13 cellular contexts compared by ENCODE assay signal in the genomic region with DNA sequence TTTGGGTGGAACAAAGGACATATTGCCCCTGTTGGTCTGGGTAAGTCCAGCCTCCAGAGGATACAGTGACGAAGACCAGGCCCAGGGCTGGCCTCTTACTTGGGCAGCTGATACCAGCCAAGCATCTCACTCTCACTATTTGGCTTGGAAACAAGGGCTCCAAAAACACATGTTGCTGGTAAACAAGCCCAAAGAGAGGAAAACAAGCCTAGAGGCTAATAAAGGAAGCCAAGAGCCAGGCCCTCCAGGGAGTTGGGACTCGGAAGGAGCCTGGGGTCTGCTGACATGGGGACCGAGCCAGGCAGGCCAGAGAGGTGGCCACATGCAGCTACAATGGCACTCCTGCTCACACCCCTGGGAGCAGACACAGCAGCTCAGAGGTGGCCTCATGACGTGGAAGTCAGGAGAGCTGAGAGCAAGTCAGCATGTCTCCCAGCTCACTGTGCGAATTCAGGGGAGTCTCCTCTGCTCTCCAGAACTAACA. TPM values are rescaled to one million over a fixed set of nuclear protein-coding genes. Genes with fewer than 3 reads are reported as not detected.
DNase-seq lines count a peak whose midpoint lies in the region; ATAC-seq and TF ChIP-seq lines count a peak whose summit lies in the region.
"Had no signal": no experiment of that assay in that cellular context is flagged by ENCODE, and none has a peak within 500 bp of the region (broad histone marks: within the 10 kb centered on the region; RNA-seq: fewer than 3 reads in every experiment).

No MANE protein-coding gene starts in this region.

- H3K36me3 ChIP-seq in ascending aorta: peaks cover 4% of the 10 kb centered on the region in 2 donors
- peaks cover 0 to 34% (median 12%) of the 10 kb centered on the region in 9 donors for H3K36me3 ChIP-seq in heart left ventricle
- H3K36me3 ChIP-seq in ovary: no peaks in the 10 kb centered on the region
- no peaks in the 10 kb centered on the region for H3K36me3 ChIP-seq in urinary bladder (ENCODE audit: insufficient read depth)

- no peaks in the 10 kb centered on the region for H3K9me3 ChIP-seq in ascending aorta
- no peaks in the 10 kb centered on the region for H3K9me3 ChIP-seq in heart left ventricle
- no peaks in the 10 kb centered on the region for H3K9me3 ChIP-seq in ovary

- TF ChIP-seq CTCF in ascending aorta (IDR thresholded peaks at IDR 0.05): no peak
- TF ChIP-seq CTCF in heart left ventricle (IDR thresholded peaks at IDR 0.05): no peak
- TF ChIP-seq CTCF in ovary (IDR thresholded peaks at IDR 0.05): no peak

- H3K4me1 ChIP-seq in ascending aorta (peaks cover 26 to 75% of the 10 kb centered on the region in 2 donors), heart left ventricle (peaks cover 12 to 89% (median 75%) of the 10 kb centered on the region in 12 donors), ovary (ENCODE audit: insufficient read depth) (peaks cover 55% of the 10 kb centered on the region), urinary bladder (ENCODE audit: insufficient read depth) (peaks cover 2% of the 10 kb centered on the region)

- TF ChIP-seq POLR2A in heart left ventricle (IDR thresholded peaks at IDR 0.05) (no peak), ovary (IDR thresholded peaks at IDR 0.05) (no peak)

- H3K4me3 ChIP-seq in ascending aorta: peak overlapping the region in 1 of 2 donors; percentile 76
- H3K4me3 ChIP-seq in heart left ventricle: peak overlapping the region in 9 of 12 donors; percentile 9 to 79 (median 73)
- H3K4me3 ChIP-seq in ovary: no peak overlapping the region
- no peak overlapping the region for H3K4me3 ChIP-seq in urinary bladder (ENCODE audit: low read depth, low read length)

- ATAC-seq in heart left ventricle: peak in 1 of 4 donors; percentile 10
- no peak for ATAC-seq in HG03135 (IDR thresholded peaks at IDR 0.05; ENCODE audit: unreplicated experiment)

- intact Hi-C loops in ascending aorta (cut with DNase I) (loop anchor here (10.0 kb wide), 1 partner anchor 954 kb away; no protein-coding TSS in a partner anchor), heart left ventricle (cut with DNase I) (no loop called here), ovary (cut with DNase I) (no loop called here)

- TF ChIP-seq EP300 in ovary (IDR thresholded peaks at IDR 0.05): no peak

- H3K27me3 ChIP-seq in ascending aorta (no peaks in the 10 kb centered on the region), heart left ventricle (no peaks in the 10 kb centered on the region), ovary (no peaks in the 10 kb centered on the region)

- WGBS in heart left ventricle, 4 donors: 44 to 59% (median 58%) methylated on average over 5 of the region's 5 CpGs
- 14 to 24% (median 24%) methylated on average over 5 of the region's 5 CpGs for WGBS in ovary, 3 donors
- 27% methylated on average over 5 of the region's 5 CpGs for WGBS in urinary bladder

- H3K27ac ChIP-seq in ascending aorta (peak overlapping the region; percentile 93 to 98), heart left ventricle (peak overlapping the region; percentile 66 to 93 (median 86)), ovary (peak overlapping the region; percentile 57 to 80), urinary bladder (ENCODE audit: low read depth) (peak overlapping the region; percentile 26)

- DNase-seq in ascending aorta (ENCODE audit: low spot score in 2 of 2): no peak
- peak in 2 of 5 donors; percentile 37 to 58 for DNase-seq in heart left ventricle
- DNase-seq in ovary: no peak
- no peak for DNase-seq in Ammon's horn (ENCODE audit: low spot score)
- DNase-seq in OCI-M1 (lab: John Stamatoyannopoulos, UW): no peak
- DNase-seq: activated CD4-positive, alpha-beta memory T cell treated with anti-CD3 and anti-CD28 coated beads, Interleukin-2, amount 10 ng/mL, durations not matched to agents 7 days and 5 days; activated naive CD4-positive, alpha-beta T cell treated with Interleukin-2 at 50 U/mL for 16 hours; dermis blood vessel endothelial cell; Karpas-422; NCI-H2081 had no signal

RNA-seq across cellular contexts. Expression of gene SPARC, which starts 5.7 kb away (rescaled TPM):
- total RNA-seq in ascending aorta (935 TPM), heart left ventricle (1,000 to 10,000 TPM in 1 of 9 donors, 100 to 1,000 TPM in 8; 355 to 1,522 (median 471) TPM), ovary (1,000 to 10,000 TPM in 1 of 7 donors, 100 to 1,000 TPM in 6; 220 to 1,059 (median 717) TPM), urinary bladder (5,536 TPM)
- polyA plus RNA-seq in heart left ventricle (100 to 1,000 TPM; 119 to 747 TPM), ovary (1,000 to 10,000 TPM in 1 of 2 donors, 100 to 1,000 TPM in 1; 924 to 2,564 TPM), urinary bladder (1,774 TPM)
- total RNA-seq: T-helper 2 cell treated with Interferon-gamma antibody and Interleukin-4, amounts not matched to agents 100 ng/mL and 5 ng/mL, for 36 hours had no signal

Comparison
In these comparisons a context has a peak if more than half of its experiments do, and no peak if none do; other contexts are left out.
1. H3K27ac ChIP-seq: peak in every context shown above with its lines; median percentile 96 in ascending aorta; 86 in heart left ventricle; 68 in ovary; 26 in urinary bladder.
2. H3K4me3 ChIP-seq: peak in heart left ventricle (9 of 12); none in ovary (single experiment) and urinary bladder (single experiment).